Comparison of ENCODE assay signal across 30 cellular contexts in genomic region chr13:104301216-104301975, GRCh38.
DNase-seq lines count a peak whose midpoint lies in the region; ATAC-seq, FAIRE-seq and TF ChIP-seq lines count a peak whose summit lies in the region.
"Had no signal": no experiment of that assay in that cellular context is flagged by ENCODE, and none has a peak within 500 bp of the region (broad histone marks: within the 10 kb centered on the region; RNA-seq: fewer than 3 reads in every experiment).

No MANE protein-coding gene starts in this region.

- H3K4me1 ChIP-seq in astrocyte (ENCODE audit: insufficient read depth, low read length), result no peaks in the 10 kb centered on the region
- H3K4me1 ChIP-seq: body of pancreas, left ventricle myocardium inferior, upper lobe of left lung had no signal

- no peak overlapping the region for H3K4me2 ChIP-seq in astrocyte (ENCODE audit: low read length)
- H3K4me2 ChIP-seq: GM23338, KMS-11 had no signal

- no peaks in the 10 kb centered on the region for H3K4me1 Mint-ChIP-seq in astrocyte (ENCODE audit: low read depth, unreplicated experiment)
- H3K4me1 Mint-ChIP-seq: activated CD4-positive, alpha-beta T cell treated with anti-CD3 and anti-CD28 coated beads for 36 hours; GM23338; naive thymus-derived CD8-positive, alpha-beta T cell; T-cell had no signal

- no peak for ATAC-seq in HG02642 (IDR thresholded peaks at IDR 0.05; ENCODE audit: poor library complexity, unreplicated experiment)
- ATAC-seq: activated CD4-positive, alpha-beta T cell treated with anti-CD3 and anti-CD28 coated beads for 36 hours; body of pancreas; GM23338; naive thymus-derived CD8-positive, alpha-beta T cell; T-cell had no signal

- no peak overlapping the region for H3K4me3 ChIP-seq in astrocyte (ENCODE audit: insufficient read depth, low read depth, low read length)
- H3K4me3 ChIP-seq: body of pancreas, GM23338, left ventricle myocardium inferior, upper lobe of left lung had no signal

- H3K27ac Mint-ChIP-seq in astrocyte (ENCODE audit: unreplicated experiment), result no peak overlapping the region
- H3K27ac Mint-ChIP-seq: activated CD4-positive, alpha-beta T cell treated with anti-CD3 and anti-CD28 coated beads for 36 hours; CD4-positive, alpha-beta T cell; GM23338; naive thymus-derived CD8-positive, alpha-beta T cell; T-cell had no signal

- H3K36me3 ChIP-seq in astrocyte (ENCODE audit: insufficient read depth, low read length), result no peaks in the 10 kb centered on the region
- H3K36me3 ChIP-seq: left ventricle myocardium inferior, upper lobe of left lung had no signal

- no peak for FAIRE-seq in astrocyte (lab: Jason Lieb, UNC)
- FAIRE-seq: HTR-8/SVneo, TTC549 had no signal

- H4K20me1 ChIP-seq in astrocyte (ENCODE audit: insufficient read depth, low read length), result no peaks in the 10 kb centered on the region

- H3K9me3 ChIP-seq in astrocyte (ENCODE audit: insufficient read depth, low read depth, low read length), result no peaks in the 10 kb centered on the region
- H3K9me3 ChIP-seq: body of pancreas, left ventricle myocardium inferior, upper lobe of left lung had no signal

- no peaks in the 10 kb centered on the region for H3K27me3 ChIP-seq in astrocyte (ENCODE audit: insufficient read depth, low read length)
- H3K27me3 ChIP-seq: body of pancreas, upper lobe of left lung had no signal

- no peaks in the 10 kb centered on the region for H3K9me3 Mint-ChIP-seq in astrocyte (ENCODE audit: unreplicated experiment)

- no peaks in the 10 kb centered on the region for H3K27me3 Mint-ChIP-seq in astrocyte (ENCODE audit: low read depth, unreplicated experiment)
- H3K27me3 Mint-ChIP-seq: activated CD4-positive, alpha-beta T cell treated with anti-CD3 and anti-CD28 coated beads for 36 hours; CD4-positive, alpha-beta T cell; T-cell had no signal

- DNase-seq in NCI-H1417 (lab: John Stamatoyannopoulos, UW) (peak; percentile 11 to 72 (median 12)), NCI-H1417 treated with DMSO at 0.1 percent for 48 hours (lab: John Stamatoyannopoulos, UW) (no peak), NCI-H446 treated with DMSO at 0.1 percent for 48 hours (lab: John Stamatoyannopoulos, UW) (peak; percentile 90), astrocyte (ENCODE audit: low read depth) (peak; percentile 22), renal cortical epithelial cell (ENCODE audit: low read depth) (peak; percentile 21), cerebellar cortex (ENCODE audit: low spot score) (no peak)
- no peak for DNase-seq in stimulated activated CD4-positive, alpha-beta T cell treated with anti-CD3 and anti-CD28 coated beads, Interleukin-15, amount 100 ng/mL, for 24 hours
- DNase-seq: activated CD4-positive, alpha-beta T cell treated with anti-CD3 and anti-CD28 coated beads for 36 hours; activated CD8-positive, alpha-beta memory T cell treated with anti-CD3 and anti-CD28 coated beads for 24 hours; activated gamma-delta T cell; activated T-cell treated with anti-CD3 and anti-CD28 coated beads, Interleukin-2, amount 50 U/mL, for 1 hour; body of pancreas; CD4-positive, alpha-beta T cell; DMS79 treated with DMSO at 0.1 percent for 48 hours; hypothalamus; left ventricle myocardium inferior; MV-4-11; naive thymus-derived CD8-positive, alpha-beta T cell; NCI-H2081 treated with DMSO at 0.1 percent for 48 hours; NCI-H748 treated with DMSO at 0.1 percent for 48 hours; occipital lobe; stimulated activated CD4-positive, alpha-beta T cell treated with anti-CD3 and anti-CD28 coated beads, Interleukin-1b, Interleukin-23, amount 100 ng/mL, for 48 hours; T-cell; upper lobe of left lung had no signal

- no peak overlapping the region for H3K27ac ChIP-seq in astrocyte (ENCODE audit: low read depth, low read length)
- H3K27ac ChIP-seq: body of pancreas, epithelial cell of prostate, KMS-11, left ventricle myocardium inferior, upper lobe of left lung had no signal

- no peak overlapping the region for H3K4me3 Mint-ChIP-seq in astrocyte (ENCODE audit: unreplicated experiment)
- H3K4me3 Mint-ChIP-seq: activated CD4-positive, alpha-beta T cell treated with anti-CD3 and anti-CD28 coated beads for 36 hours; CD4-positive, alpha-beta T cell; GM23338; naive thymus-derived CD8-positive, alpha-beta T cell; T-cell had no signal

- H3K79me2 ChIP-seq in astrocyte (ENCODE audit: insufficient read depth, low read length), result no peaks in the 10 kb centered on the region

- no peaks in the 10 kb centered on the region for H3K36me3 Mint-ChIP-seq in astrocyte (ENCODE audit: low read depth, unreplicated experiment)
- H3K36me3 Mint-ChIP-seq: naive thymus-derived CD8-positive, alpha-beta T cell; T-cell had no signal

- H3K9ac ChIP-seq in astrocyte (ENCODE audit: low read length), result no peak overlapping the region
- H3K9ac ChIP-seq: KMS-11 had no signal

- H2AFZ ChIP-seq in astrocyte (ENCODE audit: low read depth, low read length), result no peak overlapping the region
- H2AFZ ChIP-seq: GM23338 had no signal

- no peak for TF ChIP-seq CTCF in astrocyte (IDR thresholded peaks at IDR 0.05; ENCODE audit: insufficient read depth, low read depth, low read length)

Comparison
In these comparisons a context has a peak if more than half of its experiments do, and no peak if none do; other contexts are left out.
1. DNase-seq: peak in NCI-H1417 (3 of 3), NCI-H446 treated with DMSO at 0.1 percent for 48 hours (single experiment), astrocyte (single experiment) and renal cortical epithelial cell (single experiment); none in NCI-H1417 treated with DMSO at 0.1 percent for 48 hours (single experiment), stimulated activated CD4-positive, alpha-beta T cell treated with anti-CD3 and anti-CD28 coated beads, Interleukin-15, amount 100 ng/mL, for 24 hours (single experiment) and cerebellar cortex (single experiment).